27 cellular contexts compared by ENCODE assay signal in genomic region chr3:133998691-133999241, GRCh38. TPM values are rescaled to one million over a fixed set of nuclear protein-coding genes. Genes with fewer than 3 reads are reported as not detected.
"Had no signal": no experiment of that assay in that cellular context is flagged by ENCODE, and none has a peak within 500 bp of the region (broad histone marks: within the 10 kb centered on the region; RNA-seq: fewer than 3 reads in every experiment).

No MANE protein-coding gene starts in this region.

- H3K9me3 Mint-ChIP-seq: mesothelial cell of epicardium; natural killer cell; stimulated activated naive CD8-positive, alpha-beta T cell treated with anti-CD3 and anti-CD28 coated beads, Interleukin-15, Interleukin-2, amounts not matched to agents 100 ng/mL and 50 ng/mL, for 24 hours had no signal

- H3K4me2 ChIP-seq: neural progenitor cell had no signal

- H3K27ac ChIP-seq: dorsolateral prefrontal cortex, epithelial cell of prostate, esophagus muscularis mucosa, gastrocnemius medialis, heart right ventricle, neural progenitor cell, pancreas, prostate gland, right lobe of liver, spleen, tibial artery had no signal

- DNase-seq: central memory CD4-positive, alpha-beta T cell; cortex of kidney; dorsolateral prefrontal cortex; effector CD8-positive, alpha-beta T cell; gastrocnemius medialis; heart right ventricle; hypothalamus; mammary epithelial cell; natural killer cell; occipital lobe; pancreas; right lobe of liver; spleen; stimulated activated CD4-positive, alpha-beta T cell treated with anti-CD3 and anti-CD28 coated beads, Interleukin-15, amount 100 ng/mL, for 24 hours; stimulated activated CD4-positive, alpha-beta T cell treated with anti-CD3 and anti-CD28 coated beads, Interleukin-1b, Interleukin-23, amount 100 ng/mL, for 48 hours; stimulated activated CD4-positive, alpha-beta T cell treated with anti-CD3 and anti-CD28 coated beads, Interleukin-4, amount 100 ng/mL, for 24 hours; tibial artery had no signal

- H3K9ac ChIP-seq: neural progenitor cell had no signal

- H3K36me3 ChIP-seq: esophagus muscularis mucosa, gastrocnemius medialis, heart right ventricle, neural progenitor cell, pancreas, prostate gland, right lobe of liver, spleen, tibial artery had no signal

- H3K27me3 ChIP-seq: dorsolateral prefrontal cortex, esophagus muscularis mucosa, gastrocnemius medialis, pancreas, right lobe of liver, spleen had no signal

- FAIRE-seq: endometrium, islet of Langerhans, pancreas had no signal

- H3K4me3 ChIP-seq: dorsolateral prefrontal cortex, esophagus muscularis mucosa, gastrocnemius medialis, heart right ventricle, neural progenitor cell, pancreas, prostate gland, right lobe of liver, spleen, tibial artery had no signal

- H3K9me3 ChIP-seq: esophagus muscularis mucosa, gastrocnemius medialis, pancreas, prostate gland, right lobe of liver, spleen, tibial artery had no signal

- H3K4me3 Mint-ChIP-seq: mesothelial cell of epicardium; natural killer cell; neural progenitor cell; stimulated activated memory B cell treated with anti-CD40 and anti-IgM and Interleukin-4, amounts not matched to agents 10 μg/mL and 1 μg/mL and 100 μg/mL, for 72 hours; stimulated activated naive CD8-positive, alpha-beta T cell treated with anti-CD3 and anti-CD28 coated beads, Interleukin-15, Interleukin-2, amounts not matched to agents 100 ng/mL and 50 ng/mL, for 24 hours had no signal

- H3K4me1 Mint-ChIP-seq: natural killer cell; stimulated activated memory B cell treated with anti-CD40 and anti-IgM and Interleukin-4, amounts not matched to agents 10 μg/mL and 1 μg/mL and 100 μg/mL, for 72 hours had no signal

- H3K4me1 ChIP-seq: gastrocnemius medialis, pancreas, prostate gland, right lobe of liver, spleen, tibial artery had no signal

- H2AFZ ChIP-seq: neural progenitor cell had no signal

- H3K27ac Mint-ChIP-seq: mesothelial cell of epicardium; natural killer cell; neural progenitor cell; stimulated activated memory B cell treated with anti-CD40 and anti-IgM and Interleukin-4, amounts not matched to agents 10 μg/mL and 1 μg/mL and 100 μg/mL, for 72 hours; stimulated activated naive CD8-positive, alpha-beta T cell treated with anti-CD3 and anti-CD28 coated beads, Interleukin-15, Interleukin-2, amounts not matched to agents 100 ng/mL and 50 ng/mL, for 24 hours had no signal

- H3K36me3 Mint-ChIP-seq: mesothelial cell of epicardium; natural killer cell; neural progenitor cell; stimulated activated memory B cell treated with anti-CD40 and anti-IgM and Interleukin-4, amounts not matched to agents 10 μg/mL and 1 μg/mL and 100 μg/mL, for 72 hours had no signal

RNA-seq across cellular contexts. Expression of gene SLCO2A1, which starts 31.0 kb away (rescaled TPM):
- total RNA-seq: myocyte, natural killer cell had no signal
